Comparison of ENCODE assay signal across 23 cellular contexts in the genomic region with DNA sequence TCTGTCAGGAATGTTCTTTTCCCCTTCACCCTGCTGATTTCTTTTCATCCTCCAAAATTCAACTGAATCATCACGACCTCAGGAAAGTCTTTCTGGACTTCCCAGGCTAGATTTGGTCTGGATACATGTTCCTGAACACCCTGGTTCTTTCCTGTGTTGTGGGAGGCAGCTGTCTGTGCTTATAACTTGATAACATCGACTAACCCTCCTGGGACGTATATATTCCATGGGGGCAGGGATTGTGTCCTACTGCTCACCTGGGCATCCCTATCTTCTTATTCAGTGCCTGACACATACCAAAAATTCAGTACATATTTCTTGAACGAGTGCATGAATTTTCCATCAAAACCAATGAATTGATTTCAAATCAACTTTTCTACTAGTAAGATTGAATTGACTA. TPM values are rescaled to one million over a fixed set of nuclear protein-coding genes. Genes with fewer than 3 reads are reported as not detected.
A peak's percentile ranks its signal among the peaks of the same experiment; 100 is the strongest.
DNase-seq lines count a peak whose midpoint lies in the region; ATAC-seq and TF ChIP-seq lines count a peak whose summit lies in the region.
"Had no signal": no experiment of that assay in that cellular context is flagged by ENCODE, and none has a peak within 500 bp of the region (broad histone marks: within the 10 kb centered on the region; RNA-seq: fewer than 3 reads in every experiment).

No MANE protein-coding gene starts in this region.

- peaks cover 11% of the 10 kb centered on the region for H3K9me3 Mint-ChIP-seq in activated naive CD4-positive, alpha-beta T cell treated with anti-CD3 and anti-CD28 coated beads, Interleukin-2, amount 50 U/mL, for 24 hours
- no peaks in the 10 kb centered on the region for H3K9me3 Mint-ChIP-seq in activated naive CD4-positive, alpha-beta T cell treated with anti-CD3 and anti-CD28 coated beads, Interleukin-2, amount 10 ng/mL, durations not matched to agents 7 days and 5 days
- H3K9me3 Mint-ChIP-seq in glutamatergic neuron (ENCODE audit: unreplicated experiment), result peaks cover 2% of the 10 kb centered on the region
- H3K9me3 Mint-ChIP-seq in stimulated activated memory B cell treated with anti-CD40 and anti-IgM and Interleukin-4, amounts not matched to agents 10 μg/mL and 1 μg/mL and 100 μg/mL, for 72 hours, result no peaks in the 10 kb centered on the region
- H3K9me3 Mint-ChIP-seq: CD14-positive monocyte; CD4-positive, alpha-beta memory T cell; CD4-positive, CD25-positive, alpha-beta regulatory T cell; CD8-positive, alpha-beta memory T cell had no signal

- no peak overlapping the region for H3K4me3 Mint-ChIP-seq in activated naive CD4-positive, alpha-beta T cell treated with anti-CD3 and anti-CD28 coated beads, Interleukin-2, amount 50 U/mL, for 24 hours
- no peak overlapping the region for H3K4me3 Mint-ChIP-seq in activated naive CD4-positive, alpha-beta T cell treated with anti-CD3 and anti-CD28 coated beads, Interleukin-2, amount 10 ng/mL, durations not matched to agents 7 days and 5 days
- H3K4me3 Mint-ChIP-seq in glutamatergic neuron (ENCODE audit: unreplicated experiment), result no peak overlapping the region
- H3K4me3 Mint-ChIP-seq in stimulated activated memory B cell treated with anti-CD40 and anti-IgM and Interleukin-4, amounts not matched to agents 10 μg/mL and 1 μg/mL and 100 μg/mL, for 72 hours, result no peak overlapping the region
- H3K4me3 Mint-ChIP-seq: B cell; CD14-positive monocyte; CD4-positive, alpha-beta memory T cell; CD4-positive, CD25-positive, alpha-beta regulatory T cell; CD8-positive, alpha-beta memory T cell had no signal

- H3K27ac Mint-ChIP-seq in activated naive CD4-positive, alpha-beta T cell treated with anti-CD3 and anti-CD28 coated beads, Interleukin-2, amount 50 U/mL, for 24 hours, result peak overlapping the region; percentile 31
- no peak overlapping the region for H3K27ac Mint-ChIP-seq in activated naive CD4-positive, alpha-beta T cell treated with anti-CD3 and anti-CD28 coated beads, Interleukin-2, amount 10 ng/mL, durations not matched to agents 7 days and 5 days
- H3K27ac Mint-ChIP-seq in glutamatergic neuron (ENCODE audit: unreplicated experiment), result peak overlapping the region; percentile 15
- H3K27ac Mint-ChIP-seq in stimulated activated memory B cell treated with anti-CD40 and anti-IgM and Interleukin-4, amounts not matched to agents 10 μg/mL and 1 μg/mL and 100 μg/mL, for 72 hours, result peak overlapping the region; percentile 60
- H3K27ac Mint-ChIP-seq: B cell; CD4-positive, alpha-beta memory T cell; CD4-positive, CD25-positive, alpha-beta regulatory T cell; CD8-positive, alpha-beta memory T cell had no signal

- CTCF ChIA-PET in activated naive CD4-positive, alpha-beta T cell treated with anti-CD3 and anti-CD28 coated beads, Interleukin-2, amount 10 ng/mL, durations not matched to agents 7 days and 5 days (lab: Charles Lee), result no interaction called here

- no peaks in the 10 kb centered on the region for H3K4me1 Mint-ChIP-seq in activated naive CD4-positive, alpha-beta T cell treated with anti-CD3 and anti-CD28 coated beads, Interleukin-2, amount 50 U/mL, for 24 hours
- H3K4me1 Mint-ChIP-seq in activated naive CD4-positive, alpha-beta T cell treated with anti-CD3 and anti-CD28 coated beads, Interleukin-2, amount 10 ng/mL, durations not matched to agents 7 days and 5 days, result no peaks in the 10 kb centered on the region
- H3K4me1 Mint-ChIP-seq in glutamatergic neuron (ENCODE audit: low read depth, unreplicated experiment), result no peaks in the 10 kb centered on the region
- H3K4me1 Mint-ChIP-seq in stimulated activated memory B cell treated with anti-CD40 and anti-IgM and Interleukin-4, amounts not matched to agents 10 μg/mL and 1 μg/mL and 100 μg/mL, for 72 hours, result peaks cover 54% of the 10 kb centered on the region
- H3K4me1 Mint-ChIP-seq: CD4-positive, alpha-beta memory T cell; CD4-positive, CD25-positive, alpha-beta regulatory T cell; CD8-positive, alpha-beta memory T cell had no signal

- TF ChIP-seq CTCF in glutamatergic neuron (IDR thresholded peaks at IDR 0.05; ENCODE audit: partially characterized antibody, unreplicated experiment), result no peak

- no peak for ATAC-seq in stimulated activated memory B cell treated with anti-CD40 and anti-IgM and Interleukin-4, amounts not matched to agents 10 μg/mL and 1 μg/mL and 100 μg/mL, for 72 hours
- ATAC-seq: A549, GM12878 had no signal

- H3K27me3 Mint-ChIP-seq in activated naive CD4-positive, alpha-beta T cell treated with anti-CD3 and anti-CD28 coated beads, Interleukin-2, amount 50 U/mL, for 24 hours, result no peaks in the 10 kb centered on the region
- peaks cover 8% of the 10 kb centered on the region for H3K27me3 Mint-ChIP-seq in activated naive CD4-positive, alpha-beta T cell treated with anti-CD3 and anti-CD28 coated beads, Interleukin-2, amount 10 ng/mL, durations not matched to agents 7 days and 5 days
- H3K27me3 Mint-ChIP-seq in glutamatergic neuron (ENCODE audit: unreplicated experiment), result no peaks in the 10 kb centered on the region
- H3K27me3 Mint-ChIP-seq in stimulated activated memory B cell treated with anti-CD40 and anti-IgM and Interleukin-4, amounts not matched to agents 10 μg/mL and 1 μg/mL and 100 μg/mL, for 72 hours, result no peaks in the 10 kb centered on the region
- H3K27me3 Mint-ChIP-seq: B cell had no signal

- no peaks in the 10 kb centered on the region for H3K36me3 Mint-ChIP-seq in activated naive CD4-positive, alpha-beta T cell treated with anti-CD3 and anti-CD28 coated beads, Interleukin-2, amount 50 U/mL, for 24 hours
- no peaks in the 10 kb centered on the region for H3K36me3 Mint-ChIP-seq in activated naive CD4-positive, alpha-beta T cell treated with anti-CD3 and anti-CD28 coated beads, Interleukin-2, amount 10 ng/mL, durations not matched to agents 7 days and 5 days
- peaks cover 8% of the 10 kb centered on the region for H3K36me3 Mint-ChIP-seq in glutamatergic neuron (ENCODE audit: unreplicated experiment)
- peaks cover 9% of the 10 kb centered on the region for H3K36me3 Mint-ChIP-seq in stimulated activated memory B cell treated with anti-CD40 and anti-IgM and Interleukin-4, amounts not matched to agents 10 μg/mL and 1 μg/mL and 100 μg/mL, for 72 hours
- H3K36me3 Mint-ChIP-seq: CD14-positive monocyte; CD4-positive, alpha-beta memory T cell; CD4-positive, CD25-positive, alpha-beta regulatory T cell; CD8-positive, alpha-beta memory T cell had no signal

- DNase-seq in activated naive CD4-positive, alpha-beta T cell treated with anti-CD3 and anti-CD28 coated beads, Interleukin-2, amount 10 ng/mL, durations not matched to agents 7 days and 5 days, result no peak
- no peak for DNase-seq in glutamatergic neuron
- DNase-seq in dedifferentiated amniotic fluid mesenchymal stem cell (ENCODE audit: extremely low spot score), result no peak
- DNase-seq in RPMI8226, result no peak
- DNase-seq: AML-193; C1 segment of cervical spinal cord; CD4-positive, alpha-beta memory T cell; CD4-positive, CD25-positive, alpha-beta regulatory T cell; CD8-positive, alpha-beta memory T cell; COR-L47; DMS 273 treated with DMSO at 0.1 percent for 48 hours; DMS153; DMS53; DMS79; DND-41; EL; GDM1 had no signal

RNA-seq across cellular contexts. Expression of gene MEF2A, which starts 47.6 kb away (rescaled TPM):
- 49.5 TPM for total RNA-seq in glutamatergic neuron (ENCODE audit: unreplicated experiment)
